ENCODE assay signal across 8 cellular contexts in the genomic region with DNA sequence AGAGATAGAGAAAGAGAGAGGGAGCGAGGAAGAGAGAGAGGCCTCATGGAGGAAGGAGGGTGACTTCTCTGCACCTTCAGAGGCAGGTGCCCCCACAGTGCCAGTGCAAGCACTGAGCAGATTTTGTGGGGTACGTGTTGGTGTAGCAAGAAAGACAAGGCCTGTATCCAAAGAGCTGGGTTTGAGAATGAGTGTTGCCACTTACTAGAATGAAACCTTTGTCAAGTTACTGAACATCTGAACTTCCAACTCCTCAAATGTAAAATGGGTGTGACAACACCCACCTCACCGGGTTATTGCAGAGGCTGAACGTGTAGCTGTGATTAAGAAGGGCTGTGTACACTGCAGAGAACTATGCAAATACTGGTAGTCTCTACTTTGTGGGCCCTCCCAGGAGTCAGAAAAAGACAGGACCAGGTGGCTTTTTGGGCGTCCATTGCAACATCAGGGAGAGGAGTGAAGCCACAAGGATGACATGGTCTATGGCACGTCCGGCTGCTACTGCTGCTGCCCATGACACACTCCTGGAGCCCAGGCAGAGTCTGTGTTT. TPM values are rescaled to one million over a fixed set of nuclear protein-coding genes. Genes with fewer than 3 reads are reported as not detected.
DNase-seq lines count a peak whose midpoint lies in the region; ATAC-seq and FAIRE-seq lines count a peak whose summit lies in the region.

No MANE protein-coding gene starts in this region.

- H3K36me3 Mint-ChIP-seq in activated T-helper 1 cell treated with anti-CD3 and anti-CD28 coated beads, Interleukin-12 subunit alpha, Interleukin-12 subunit beta, Interleukin-2, Interleukin-4 antibody, amounts not matched to agents 30 ng/mL and 10 ng/mL and 1 ng/mL, durations not matched to agents 14 hours and 24 hours and 36 hours (ENCODE audit: low read depth) = peaks cover 7% of the 10 kb centered on the region

- no peaks in the 10 kb centered on the region for H3K9me3 ChIP-seq in small intestine (ENCODE audit: control insufficient read depth, low read depth)

- H3K4me1 ChIP-seq in small intestine (ENCODE audit: control insufficient read depth in 2 of 2, insufficient read depth in 1 of 2, low read depth in 1 of 2, low read length in 1 of 2) = peaks cover 0 to 8% of the 10 kb centered on the region in 2 donors

- intact Hi-C loops in activated T-helper 1 cell treated with anti-CD3 and anti-CD28 coated beads, Interleukin-12 subunit alpha, Interleukin-12 subunit beta, Interleukin-2, Interleukin-4 antibody, amounts not matched to agents 30 ng/mL and 10 ng/mL and 1 ng/mL, durations not matched to agents 14 hours and 24 hours and 36 hours (cut with micrococcal nuclease) = loop anchor here (5.0 kb wide), 3 partner anchors 44 to 114 kb away; a partner anchor contains a TSS

- peaks cover 38% of the 10 kb centered on the region for H3K4me1 Mint-ChIP-seq in activated T-helper 1 cell treated with anti-CD3 and anti-CD28 coated beads, Interleukin-12 subunit alpha, Interleukin-12 subunit beta, Interleukin-2, Interleukin-4 antibody, amounts not matched to agents 30 ng/mL and 10 ng/mL and 1 ng/mL, durations not matched to agents 14 hours and 24 hours and 36 hours (ENCODE audit: low read depth)

- 65 to 77% (median 72%) methylated on average over 7 of the region's 7 CpGs for WGBS in small intestine, 3 donors

- no peaks in the 10 kb centered on the region for H3K9me3 Mint-ChIP-seq in activated T-helper 1 cell treated with anti-CD3 and anti-CD28 coated beads, Interleukin-12 subunit alpha, Interleukin-12 subunit beta, Interleukin-2, Interleukin-4 antibody, amounts not matched to agents 30 ng/mL and 10 ng/mL and 1 ng/mL, durations not matched to agents 14 hours and 24 hours and 36 hours

- no peaks in the 10 kb centered on the region for H3K36me3 ChIP-seq in small intestine (ENCODE audit: control insufficient read depth in 2 of 2, insufficient read depth in 2 of 2, low read length in 2 of 2)

- H3K27ac ChIP-seq in small intestine (ENCODE audit: low read depth in 1 of 2, low read length in 1 of 2) = peak overlapping the region; percentile 33 to 93

- no peak overlapping the region for H3K4me3 Mint-ChIP-seq in activated T-helper 1 cell treated with anti-CD3 and anti-CD28 coated beads, Interleukin-12 subunit alpha, Interleukin-12 subunit beta, Interleukin-2, Interleukin-4 antibody, amounts not matched to agents 30 ng/mL and 10 ng/mL and 1 ng/mL, durations not matched to agents 14 hours and 24 hours and 36 hours

- H3K27me3 ChIP-seq in small intestine (ENCODE audit: control insufficient read depth in 2 of 2, insufficient read depth in 2 of 2, low read length in 2 of 2) = no peaks in the 10 kb centered on the region

- FAIRE-seq in small intestine (lab: Jason Lieb, UNC) = no peak

- DNase-seq in activated CD4-positive, alpha-beta T cell treated with anti-CD3 and anti-CD28 coated beads for 48 hours = peak; percentile 7
- no peak for DNase-seq in activated CD4-positive, alpha-beta T cell treated with anti-CD3 and anti-CD28 coated beads, Interleukin-2, amount 50 U/mL, for 4 hours
- DNase-seq in activated T-helper 1 cell treated with anti-CD3 and anti-CD28 coated beads, Interleukin-12 subunit alpha, Interleukin-12 subunit beta, Interleukin-2, Interleukin-4 antibody, amounts not matched to agents 30 ng/mL and 10 ng/mL and 1 ng/mL, durations not matched to agents 14 hours and 24 hours and 36 hours (ENCODE audit: low spot score) = no peak
- DNase-seq in small intestine (no peak), cerebellar cortex (ENCODE audit: low spot score) (no peak), SIG-M5 (lab: John Stamatoyannopoulos, UW) (no peak)

- no peak overlapping the region for H3K4me3 ChIP-seq in small intestine (ENCODE audit: low read depth in 1 of 2, low read length in 2 of 2)

- peak overlapping the region; percentile 84 for H3K27ac Mint-ChIP-seq in activated T-helper 1 cell treated with anti-CD3 and anti-CD28 coated beads, Interleukin-12 subunit alpha, Interleukin-12 subunit beta, Interleukin-2, Interleukin-4 antibody, amounts not matched to agents 30 ng/mL and 10 ng/mL and 1 ng/mL, durations not matched to agents 14 hours and 24 hours and 36 hours

- no peaks in the 10 kb centered on the region for H3K27me3 Mint-ChIP-seq in activated T-helper 1 cell treated with anti-CD3 and anti-CD28 coated beads, Interleukin-12 subunit alpha, Interleukin-12 subunit beta, Interleukin-2, Interleukin-4 antibody, amounts not matched to agents 30 ng/mL and 10 ng/mL and 1 ng/mL, durations not matched to agents 14 hours and 24 hours and 36 hours (ENCODE audit: insufficient read depth)

- ATAC-seq in HG02852 (IDR thresholded peaks at IDR 0.05; ENCODE audit: unreplicated experiment) (peak; percentile 87), GM18520 (IDR thresholded peaks at IDR 0.05; ENCODE audit: unreplicated experiment) (no peak)

RNA-seq across cellular contexts. Expression of a gene that starts 54.3 kb away (rescaled TPM):
- 0.16 and 0.20 TPM in 2 replicates for total RNA-seq in activated T-helper 1 cell treated with anti-CD3 and anti-CD28 coated beads, Interleukin-12 subunit alpha, Interleukin-12 subunit beta, Interleukin-2, Interleukin-4 antibody, amounts not matched to agents 30 ng/mL and 10 ng/mL and 1 ng/mL, durations not matched to agents 14 hours and 24 hours and 36 hours
- not detected for polyA plus RNA-seq in small intestine
